ENCODE assay signal across 9 cellular contexts in genomic region chr17:40283662-40284061, GRCh38. TPM values are rescaled to one million over a fixed set of nuclear protein-coding genes. Genes with fewer than 3 reads are reported as not detected.
DNase-seq lines count a peak whose midpoint lies in the region; ATAC-seq and TF ChIP-seq lines count a peak whose summit lies in the region.
"Had no signal": no experiment of that assay in that cellular context is flagged by ENCODE, and none has a peak within 500 bp of the region (broad histone marks: within the 10 kb centered on the region; RNA-seq: fewer than 3 reads in every experiment).

No MANE protein-coding gene starts in this region.

- H3K4me2 ChIP-seq in MM.1S (ENCODE audit: low read depth, low read length), result no peak overlapping the region

- intact Hi-C loops in CD4-positive, alpha-beta memory T cell (cut with micrococcal nuclease), result no loop called here
- intact Hi-C loops in dorsolateral prefrontal cortex (cut with DNase I), result loop anchor here (10.0 kb wide), 4 partner anchors 169 to 359 kb away; partner anchors contain the start of genes CSF3 (in 1 of the 2), LRRC3C (in 1 of the 2), ORMDL3 (in 1 of the 2) and PSMD3 (in 1 of the 2)

- TF ChIP-seq CTCF in MM.1S (IDR thresholded peaks at IDR 0.05; ENCODE audit: low read length), result no peak
- no peak for TF ChIP-seq CTCF in dorsolateral prefrontal cortex (IDR thresholded peaks at IDR 0.05 in 54 of 56, conservative IDR thresholded peaks at IDR 0.05 in 2 of 56; ENCODE audit: low read depth in 1 of 56, partially characterized antibody in 56 of 56)

- H3K27ac Mint-ChIP-seq in CD4-positive, alpha-beta memory T cell, result peak overlapping the region; percentile 39 to 82 (median 76)
- H3K27ac Mint-ChIP-seq in central memory CD8-positive, alpha-beta T cell (ENCODE audit: low read depth), result peak overlapping the region; percentile 53
- peak overlapping the region; percentile 2 to 24 for H3K27ac Mint-ChIP-seq in natural killer cell treated with Interleukin-12 subunit alpha and Interleukin-12 subunit beta and Interleukin-15 and Interleukin-18, amount 100 ng/mL, for 72 hours
- H3K27ac Mint-ChIP-seq: dendritic cell treated with granulocyte-macrophage colony-stimulating factor and Interleukin-4, amounts not matched to agents 40 ng/mL and 50 ng/mL, for 4 days had no signal

- H3K79me2 ChIP-seq in MM.1S (ENCODE audit: low read length), result peaks cover 9% of the 10 kb centered on the region

- no peak overlapping the region for H2AFZ ChIP-seq in MM.1S (ENCODE audit: low read length)

- peak; percentile 23 to 52 (median 43) for DNase-seq in CD4-positive, alpha-beta memory T cell
- DNase-seq in MV-4-11 (lab: John Stamatoyannopoulos, UW) (peak; percentile 77), MM.1S (no peak), NCI-H128 (lab: John Stamatoyannopoulos, UW; ENCODE audit: unreplicated experiment) (no peak), dorsolateral prefrontal cortex (no peak)
- peak in 1 of 2 donors; percentile 13 for DNase-seq in central memory CD8-positive, alpha-beta T cell (ENCODE audit: low spot score in 2 of 2)
- no peak for DNase-seq in natural killer cell treated with Interleukin-12 subunit alpha and Interleukin-12 subunit beta and Interleukin-15 and Interleukin-18, amount 100 ng/mL, for 72 hours (ENCODE audit: low spot score)

- peak; percentile 38 for ATAC-seq in central memory CD8-positive, alpha-beta T cell (replicated peaks; ENCODE audit: extremely low read depth, poor library complexity, severe bottlenecking)
- peak in 1 of 2 donors; percentile 53 for ATAC-seq in natural killer cell treated with Interleukin-12 subunit alpha and Interleukin-12 subunit beta and Interleukin-15 and Interleukin-18, amount 100 ng/mL, for 72 hours
- no peak for ATAC-seq in HG03521 (IDR thresholded peaks at IDR 0.05; ENCODE audit: unreplicated experiment)

- peaks cover 14 to 43% (median 30%) of the 10 kb centered on the region in 4 donors for H3K4me1 Mint-ChIP-seq in CD4-positive, alpha-beta memory T cell
- H3K4me1 Mint-ChIP-seq in central memory CD8-positive, alpha-beta T cell, result peaks cover 33% of the 10 kb centered on the region
- peaks cover 25 to 28% of the 10 kb centered on the region in 2 donors for H3K4me1 Mint-ChIP-seq in natural killer cell treated with Interleukin-12 subunit alpha and Interleukin-12 subunit beta and Interleukin-15 and Interleukin-18, amount 100 ng/mL, for 72 hours (ENCODE audit: low read depth in 2 of 2)

- peaks cover 5% of the 10 kb centered on the region for H3F3A ChIP-seq in MM.1S (ENCODE audit: insufficient read depth, low read length)

- peak overlapping the region in 1 of 8 donors; percentile 16 for H3K4me3 Mint-ChIP-seq in CD4-positive, alpha-beta memory T cell
- H3K4me3 Mint-ChIP-seq in central memory CD8-positive, alpha-beta T cell, result peak overlapping the region; percentile 5
- H3K4me3 Mint-ChIP-seq in natural killer cell treated with Interleukin-12 subunit alpha and Interleukin-12 subunit beta and Interleukin-15 and Interleukin-18, amount 100 ng/mL, for 72 hours, result peak overlapping the region; percentile 63
- H3K4me3 Mint-ChIP-seq: dendritic cell treated with granulocyte-macrophage colony-stimulating factor and Interleukin-4, amounts not matched to agents 40 ng/mL and 50 ng/mL, for 4 days had no signal

- H3K9me3 Mint-ChIP-seq in CD4-positive, alpha-beta memory T cell, result no peaks in the 10 kb centered on the region
- H3K9me3 Mint-ChIP-seq in central memory CD8-positive, alpha-beta T cell, result no peaks in the 10 kb centered on the region
- no peaks in the 10 kb centered on the region for H3K9me3 Mint-ChIP-seq in natural killer cell treated with Interleukin-12 subunit alpha and Interleukin-12 subunit beta and Interleukin-15 and Interleukin-18, amount 100 ng/mL, for 72 hours
- H3K9me3 Mint-ChIP-seq: dendritic cell treated with granulocyte-macrophage colony-stimulating factor and Interleukin-4, amounts not matched to agents 40 ng/mL and 50 ng/mL, for 4 days had no signal

- CTCF ChIA-PET in CD4-positive, alpha-beta memory T cell (lab: Charles Lee; ENCODE audit: partially characterized antibody), result interaction anchor here (0.8 to 1.7 kb wide), 7 partner anchors 8 to 258 kb away, joined by 3 to 5 read pairs (median 3); no protein-coding TSS in a partner anchor

- no peaks in the 10 kb centered on the region for H3K9me2 ChIP-seq in MM.1S (replicated peaks; ENCODE audit: insufficient read depth, low read length)

- H3K4me3 ChIP-seq in CD4-positive, alpha-beta memory T cell (ENCODE audit: low read length in 2 of 2), result no peak overlapping the region
- H3K4me3 ChIP-seq in MM.1S (ENCODE audit: low read length), result no peak overlapping the region
- no peak overlapping the region for H3K4me3 ChIP-seq in dorsolateral prefrontal cortex

- peaks cover 20% of the 10 kb centered on the region for H3K36me3 ChIP-seq in CD4-positive, alpha-beta memory T cell (ENCODE audit: insufficient read depth, low read length)
- no peaks in the 10 kb centered on the region for H3K36me3 ChIP-seq in MM.1S (replicated peaks; ENCODE audit: insufficient read depth, low read length)

- H3K27ac ChIP-seq in CD4-positive, alpha-beta memory T cell (ENCODE audit: low read depth, low read length), result peak overlapping the region; percentile 16
- H3K27ac ChIP-seq in MM.1S (ENCODE audit: low read length), result no peak overlapping the region
- peak overlapping the region in 8 of 59 donors; percentile 13 to 61 (median 37) for H3K27ac ChIP-seq in dorsolateral prefrontal cortex

- POLR2A ChIA-PET in CD4-positive, alpha-beta memory T cell (lab: Charles Lee; ENCODE audit: partially characterized antibody), result no interaction called here

- H3K9me3 ChIP-seq in CD4-positive, alpha-beta memory T cell (ENCODE audit: control insufficient read depth in 1 of 2, low read length in 2 of 2), result no peaks in the 10 kb centered on the region
- no peaks in the 10 kb centered on the region for H3K9me3 ChIP-seq in MM.1S (replicated peaks; ENCODE audit: insufficient read depth, low read length)

- H3K9ac ChIP-seq in MM.1S (ENCODE audit: low read length), result no peak overlapping the region

- peaks cover 20 to 45% of the 10 kb centered on the region in 2 donors for H3K36me3 Mint-ChIP-seq in CD4-positive, alpha-beta memory T cell
- peaks cover 37% of the 10 kb centered on the region for H3K36me3 Mint-ChIP-seq in central memory CD8-positive, alpha-beta T cell (ENCODE audit: insufficient read depth)
- H3K36me3 Mint-ChIP-seq in natural killer cell treated with Interleukin-12 subunit alpha and Interleukin-12 subunit beta and Interleukin-15 and Interleukin-18, amount 100 ng/mL, for 72 hours, result peaks cover 13% of the 10 kb centered on the region

- H3K27me3 Mint-ChIP-seq in CD4-positive, alpha-beta memory T cell, result no peaks in the 10 kb centered on the region
- H3K27me3 Mint-ChIP-seq in central memory CD8-positive, alpha-beta T cell, result no peaks in the 10 kb centered on the region
- H3K27me3 Mint-ChIP-seq in natural killer cell treated with Interleukin-12 subunit alpha and Interleukin-12 subunit beta and Interleukin-15 and Interleukin-18, amount 100 ng/mL, for 72 hours, result no peaks in the 10 kb centered on the region
- H3K27me3 Mint-ChIP-seq: dendritic cell treated with granulocyte-macrophage colony-stimulating factor and Interleukin-4, amounts not matched to agents 40 ng/mL and 50 ng/mL, for 4 days had no signal

- no peaks in the 10 kb centered on the region for H4K20me1 ChIP-seq in MM.1S (ENCODE audit: insufficient read depth, low read length)

- H3K27me3 ChIP-seq in CD4-positive, alpha-beta memory T cell (ENCODE audit: insufficient read depth, low read length), result no peaks in the 10 kb centered on the region
- no peaks in the 10 kb centered on the region for H3K27me3 ChIP-seq in MM.1S (replicated peaks; ENCODE audit: insufficient read depth, low read length)
- H3K27me3 ChIP-seq in dorsolateral prefrontal cortex, result no peaks in the 10 kb centered on the region

- peaks cover 19% of the 10 kb centered on the region for H3K4me1 ChIP-seq in CD4-positive, alpha-beta memory T cell (ENCODE audit: insufficient read depth, low read length)
- H3K4me1 ChIP-seq in MM.1S (ENCODE audit: low read length), result peaks cover 5% of the 10 kb centered on the region; the same call in 1 of the 2 replicates

RNA-seq across cellular contexts. Expression of gene CDC6, which starts 4.0 kb away (rescaled TPM):
- 1 to 10 TPM in 1 of 2 experiments, under 1 TPM in 1; 0.72 to 2.1 TPM for total RNA-seq in CD4-positive, alpha-beta memory T cell
- polyA plus RNA-seq in CD4-positive, alpha-beta memory T cell, result under 1 TPM; 0.61 to 0.87 TPM
- 100 to 1,000 TPM in 1 of 2 donors, 10 to 100 TPM in 1; 79.2 to 172 TPM for total RNA-seq in natural killer cell treated with Interleukin-12 subunit alpha and Interleukin-12 subunit beta and Interleukin-15 and Interleukin-18, amount 100 ng/mL, for 72 hours
- total RNA-seq in dorsolateral prefrontal cortex, result 10 to 100 TPM in 12 of 120 experiments, 1 to 10 TPM in 108; 1.0 to 12.6 (median 6.7) TPM

RNA-seq across cellular contexts. Expression of gene RARA, which starts 25.3 kb away (rescaled TPM):
- total RNA-seq in CD4-positive, alpha-beta memory T cell, result 10 to 100 TPM; 54.1 to 54.5 TPM
- 10 to 100 TPM in 1 of 2 donors, 1 to 10 TPM in 1; 5.1 to 20.7 TPM for polyA plus RNA-seq in CD4-positive, alpha-beta memory T cell
- 10 to 100 TPM; 26.4 to 37.8 TPM for total RNA-seq in natural killer cell treated with Interleukin-12 subunit alpha and Interleukin-12 subunit beta and Interleukin-15 and Interleukin-18, amount 100 ng/mL, for 72 hours
- total RNA-seq in dorsolateral prefrontal cortex, result 10 to 100 TPM; 10.4 to 38.8 (median 22.5) TPM

Comparison
In these comparisons a context has a peak if more than half of its experiments do, and no peak if none do; other contexts are left out.
1. DNase-seq: peak in CD4-positive, alpha-beta memory T cell (5 of 5) and MV-4-11 (single experiment); none in natural killer cell treated with Interleukin-12 subunit alpha and Interleukin-12 subunit beta and Interleukin-15 and Interleukin-18, amount 100 ng/mL, for 72 hours (single experiment), MM.1S (single experiment), NCI-H128 (single experiment) and dorsolateral prefrontal cortex (0 of 10).
2. H3K27ac Mint-ChIP-seq: peak in every context shown above with its lines; median percentile 76 in CD4-positive, alpha-beta memory T cell; 53 in central memory CD8-positive, alpha-beta T cell; 13 in natural killer cell treated with Interleukin-12 subunit alpha and Interleukin-12 subunit beta and Interleukin-15 and Interleukin-18, amount 100 ng/mL, for 72 hours.
3. RNA of gene CDC6, which starts 4.0 kb away (total RNA-seq): 79.2 to 172 TPM in natural killer cell treated with Interleukin-12 subunit alpha and Interleukin-12 subunit beta and Interleukin-15 and Interleukin-18, amount 100 ng/mL, for 72 hours; 1.0 to 12.6 TPM in dorsolateral prefrontal cortex and 0.72 to 2.1 TPM in CD4-positive, alpha-beta memory T cell; every median in the first group is over 4 times any median in the second.